In genomic region chr18:11574545-11574944, GRCh38 we compare ENCODE assay signal across 42 cellular contexts. TPM values are rescaled to one million over a fixed set of nuclear protein-coding genes. Genes with fewer than 3 reads are reported as not detected.
"Had no signal": no experiment of that assay in that cellular context is flagged by ENCODE, and none has a peak within 500 bp of the region (broad histone marks: within the 10 kb centered on the region; RNA-seq: fewer than 3 reads in every experiment).

No MANE protein-coding gene starts in this region.

- H3K36me3 Mint-ChIP-seq: activated naive CD4-positive, alpha-beta T cell treated with anti-CD3 and anti-CD28 coated beads, Interleukin-2, amount 10 ng/mL, durations not matched to agents 7 days and 5 days; activated naive CD4-positive, alpha-beta T cell treated with anti-CD3 and anti-CD28 coated beads, Interleukin-2, amount 50 U/mL, for 24 hours; activated naive CD4-positive, alpha-beta T cell treated with anti-CD3 and anti-CD28 coated beads, Interleukin-2, amount 50 U/mL, for 72 hours; activated naive CD8-positive, alpha-beta T cell; activated naive CD8-positive, alpha-beta T cell treated with anti-CD3 and anti-CD28 coated beads for 36 hours; activated naive CD8-positive, alpha-beta T cell treated with anti-CD3 and anti-CD28 coated beads, Interleukin-2, amount 10 ng/mL, durations not matched to agents 7 days and 5 days; brain had no signal

- H3K36me3 ChIP-seq: adrenal gland, ascending aorta, brain microvascular endothelial cell, breast epithelium, cardiac muscle cell had no signal

- H3K9me3 Mint-ChIP-seq: activated naive CD4-positive, alpha-beta T cell treated with anti-CD3 and anti-CD28 coated beads for 36 hours; activated naive CD4-positive, alpha-beta T cell treated with anti-CD3 and anti-CD28 coated beads, Interleukin-2, amount 10 ng/mL, durations not matched to agents 7 days and 5 days; activated naive CD4-positive, alpha-beta T cell treated with anti-CD3 and anti-CD28 coated beads, Interleukin-2, amount 50 U/mL, for 24 hours; activated naive CD4-positive, alpha-beta T cell treated with anti-CD3 and anti-CD28 coated beads, Interleukin-2, amount 50 U/mL, for 72 hours; activated naive CD8-positive, alpha-beta T cell treated with anti-CD3 and anti-CD28 coated beads for 36 hours; activated naive CD8-positive, alpha-beta T cell treated with anti-CD3 and anti-CD28 coated beads, Interleukin-2, amount 10 ng/mL, durations not matched to agents 7 days and 5 days; activated naive CD8-positive, alpha-beta T cell treated with anti-CD3 and anti-CD28 coated beads, Interleukin-2, amount 50 U/mL, for 24 hours; activated T-cell treated with anti-CD3 and anti-CD28 coated beads, Interleukin-2, amount 50 U/mL, for 4 hours; activated T-cell treated with anti-CD3 and anti-CD28 coated beads, Interleukin-2, amount 50 U/mL, for 72 hours; activated T-helper 1 cell treated with anti-CD3 and anti-CD28 coated beads, Interleukin-12 subunit alpha, Interleukin-12 subunit beta, Interleukin-2, Interleukin-4 antibody, amounts not matched to agents 30 ng/mL and 10 ng/mL and 1 ng/mL, durations not matched to agents 14 hours and 24 hours and 36 hours; activated T-helper 17 cell treated with anti-CD3 and anti-CD28 coated beads, Interleukin-2, amount 50 U/mL, for 72 hours; activated T-helper 2 cell treated with anti-CD3 and anti-CD28 coated beads, Interferon-gamma antibody, Interleukin-2, Interleukin-4, amounts not matched to agents 10 μg/mL and 5 μg/mL and 100 μg/mL, durations not matched to agents 14 hours and 24 hours and 36 hours; brain; central memory CD8-positive, alpha-beta T cell had no signal

- DNase-seq: activated effector memory CD4-positive, alpha-beta T cell treated with anti-CD3 and anti-CD28 coated beads, Interleukin-2, amount 50 U/mL, for 16 hours; activated effector memory CD4-positive, alpha-beta T cell treated with Interleukin-2 at 50 U/mL for 16 hours; activated gamma-delta T cell; activated gamma-delta T cell treated with Interleukin-2 at 50 U/mL for 16 hours; activated naive CD4-positive, alpha-beta T cell; activated naive CD4-positive, alpha-beta T cell treated with anti-CD3 and anti-CD28 coated beads for 36 hours; activated naive CD4-positive, alpha-beta T cell treated with anti-CD3 and anti-CD28 coated beads, Interleukin-2, amount 10 ng/mL, durations not matched to agents 7 days and 5 days; activated naive CD4-positive, alpha-beta T cell treated with anti-CD3 and anti-CD28 coated beads, Interleukin-2, amount 50 U/mL, for 16 hours; activated naive CD4-positive, alpha-beta T cell treated with Interleukin-2 at 50 U/mL for 16 hours; activated naive CD8-positive, alpha-beta T cell treated with anti-CD3 and anti-CD28 coated beads for 36 hours; activated naive CD8-positive, alpha-beta T cell treated with anti-CD3 and anti-CD28 coated beads, Interleukin-2, amount 10 ng/mL, durations not matched to agents 7 days and 5 days; activated naive CD8-positive, alpha-beta T cell treated with anti-CD3 and anti-CD28 coated beads, Interleukin-2, amount 50 U/mL, for 24 hours; activated T-cell treated with anti-CD3 and anti-CD28 coated beads, Interleukin-2, amount 50 U/mL, for 4 hours; activated T-cell treated with anti-CD3 and anti-CD28 coated beads, Interleukin-2, amount 50 U/mL, for 48 hours; activated T-cell treated with anti-CD3 and anti-CD28 coated beads, Interleukin-2, amount 50 U/mL, for 72 hours; adrenal gland; amniotic stem cell; amygdala; anterior cingulate cortex; aorta; body of pancreas; brain microvascular endothelial cell; caudate nucleus; central memory CD4-positive, alpha-beta T cell; cerebellar nuclear complex had no signal

- H3K27me3 ChIP-seq: adrenal gland, ascending aorta, body of pancreas, brain microvascular endothelial cell, breast epithelium, cardiac muscle cell had no signal

- H3K27ac ChIP-seq: adrenal gland, ascending aorta, body of pancreas, brain microvascular endothelial cell, breast epithelium, cardiac muscle cell had no signal

- H3K9me3 ChIP-seq: adrenal gland, ascending aorta, body of pancreas, breast epithelium had no signal

- ATAC-seq: activated naive CD4-positive, alpha-beta T cell treated with anti-CD3 and anti-CD28 coated beads, Interleukin-2, amount 50 U/mL, for 72 hours; activated naive CD8-positive, alpha-beta T cell treated with anti-CD3 and anti-CD28 coated beads, Interleukin-2, amount 50 U/mL, for 24 hours; activated T-cell treated with anti-CD3 and anti-CD28 coated beads, Interleukin-2, amount 50 U/mL, for 4 hours; activated T-cell treated with anti-CD3 and anti-CD28 coated beads, Interleukin-2, amount 50 U/mL, for 72 hours; activated T-helper 17 cell treated with anti-CD3 and anti-CD28 coated beads, Interleukin-2, amount 50 U/mL, for 72 hours; body of pancreas had no signal

- H3K27me3 Mint-ChIP-seq: activated naive CD4-positive, alpha-beta T cell treated with anti-CD3 and anti-CD28 coated beads, Interleukin-2, amount 50 U/mL, for 24 hours; activated naive CD8-positive, alpha-beta T cell; activated T-helper 17 cell treated with anti-CD3 and anti-CD28 coated beads, Interleukin-2, amount 50 U/mL, for 72 hours had no signal

- H3K4me3 Mint-ChIP-seq: activated naive CD4-positive, alpha-beta T cell treated with anti-CD3 and anti-CD28 coated beads for 36 hours; activated naive CD4-positive, alpha-beta T cell treated with anti-CD3 and anti-CD28 coated beads, Interleukin-2, amount 10 ng/mL, durations not matched to agents 7 days and 5 days; activated naive CD4-positive, alpha-beta T cell treated with anti-CD3 and anti-CD28 coated beads, Interleukin-2, amount 50 U/mL, for 24 hours; activated naive CD8-positive, alpha-beta T cell; activated naive CD8-positive, alpha-beta T cell treated with anti-CD3 and anti-CD28 coated beads for 36 hours; activated naive CD8-positive, alpha-beta T cell treated with anti-CD3 and anti-CD28 coated beads, Interleukin-2, amount 10 ng/mL, durations not matched to agents 7 days and 5 days; activated naive CD8-positive, alpha-beta T cell treated with anti-CD3 and anti-CD28 coated beads, Interleukin-2, amount 50 U/mL, for 24 hours; activated T-cell treated with anti-CD3 and anti-CD28 coated beads, Interleukin-2, amount 50 U/mL, for 4 hours; activated T-cell treated with anti-CD3 and anti-CD28 coated beads, Interleukin-2, amount 50 U/mL, for 72 hours; activated T-helper 1 cell treated with anti-CD3 and anti-CD28 coated beads, Interleukin-12 subunit alpha, Interleukin-12 subunit beta, Interleukin-2, Interleukin-4 antibody, amounts not matched to agents 30 ng/mL and 10 ng/mL and 1 ng/mL, durations not matched to agents 14 hours and 24 hours and 36 hours; activated T-helper 17 cell treated with anti-CD3 and anti-CD28 coated beads, Interleukin-2, amount 50 U/mL, for 72 hours; brain; central memory CD8-positive, alpha-beta T cell had no signal

- H3K4me1 ChIP-seq: adrenal gland, ascending aorta, body of pancreas, breast epithelium had no signal

- H3K4me3 ChIP-seq: adrenal gland, ascending aorta, body of pancreas, breast epithelium, cardiac muscle cell had no signal

- H3K27ac Mint-ChIP-seq: activated naive CD4-positive, alpha-beta T cell treated with anti-CD3 and anti-CD28 coated beads for 36 hours; activated naive CD4-positive, alpha-beta T cell treated with anti-CD3 and anti-CD28 coated beads, Interleukin-2, amount 10 ng/mL, durations not matched to agents 7 days and 5 days; activated naive CD4-positive, alpha-beta T cell treated with anti-CD3 and anti-CD28 coated beads, Interleukin-2, amount 50 U/mL, for 24 hours; activated naive CD4-positive, alpha-beta T cell treated with anti-CD3 and anti-CD28 coated beads, Interleukin-2, amount 50 U/mL, for 72 hours; activated naive CD8-positive, alpha-beta T cell; activated naive CD8-positive, alpha-beta T cell treated with anti-CD3 and anti-CD28 coated beads for 36 hours; activated naive CD8-positive, alpha-beta T cell treated with anti-CD3 and anti-CD28 coated beads, Interleukin-2, amount 10 ng/mL, durations not matched to agents 7 days and 5 days; activated naive CD8-positive, alpha-beta T cell treated with anti-CD3 and anti-CD28 coated beads, Interleukin-2, amount 50 U/mL, for 24 hours; activated T-cell treated with anti-CD3 and anti-CD28 coated beads, Interleukin-2, amount 50 U/mL, for 72 hours; activated T-helper 1 cell treated with anti-CD3 and anti-CD28 coated beads, Interleukin-12 subunit alpha, Interleukin-12 subunit beta, Interleukin-2, Interleukin-4 antibody, amounts not matched to agents 30 ng/mL and 10 ng/mL and 1 ng/mL, durations not matched to agents 14 hours and 24 hours and 36 hours; activated T-helper 17 cell treated with anti-CD3 and anti-CD28 coated beads, Interleukin-2, amount 50 U/mL, for 72 hours; activated T-helper 2 cell treated with anti-CD3 and anti-CD28 coated beads, Interferon-gamma antibody, Interleukin-2, Interleukin-4, amounts not matched to agents 10 μg/mL and 5 μg/mL and 100 μg/mL, durations not matched to agents 14 hours and 24 hours and 36 hours; brain had no signal

- FAIRE-seq: astrocyte, bronchial epithelial cell had no signal

RNA-seq across cellular contexts. Expression of gene SLC35G4, which starts 34.9 kb away (rescaled TPM):
- total RNA-seq: activated naive CD4-positive, alpha-beta T cell treated with anti-CD3 and anti-CD28 coated beads for 36 hours; activated naive CD4-positive, alpha-beta T cell treated with anti-CD3 and anti-CD28 coated beads, Interleukin-2, amount 50 U/mL, for 72 hours; activated naive CD8-positive, alpha-beta T cell treated with anti-CD3 and anti-CD28 coated beads for 36 hours; activated naive CD8-positive, alpha-beta T cell treated with anti-CD3 and anti-CD28 coated beads, Interleukin-2, amount 10 ng/mL, durations not matched to agents 7 days and 5 days; activated T-cell treated with anti-CD3 and anti-CD28 coated beads, Interleukin-2, amount 50 U/mL, for 4 hours; activated T-cell treated with anti-CD3 and anti-CD28 coated beads, Interleukin-2, amount 50 U/mL, for 72 hours; activated T-helper 1 cell treated with anti-CD3 and anti-CD28 coated beads, Interleukin-12 subunit alpha, Interleukin-12 subunit beta, Interleukin-2, Interleukin-4 antibody, amounts not matched to agents 30 ng/mL and 10 ng/mL and 1 ng/mL, durations not matched to agents 14 hours and 24 hours and 36 hours; activated T-helper 17 cell treated with anti-CD3 and anti-CD28 coated beads, Interleukin-2, amount 50 U/mL, for 72 hours; activated T-helper 2 cell treated with anti-CD3 and anti-CD28 coated beads, Interferon-gamma antibody, Interleukin-2, Interleukin-4, amounts not matched to agents 10 μg/mL and 5 μg/mL and 100 μg/mL, durations not matched to agents 14 hours and 24 hours and 36 hours; adrenal gland; aorta; ascending aorta; astrocyte; body of pancreas; breast epithelium; bronchial epithelial cell; cardiac muscle cell; cardiac septum; cerebellum; chondrocyte had no signal
- polyA plus RNA-seq: adipose tissue, adrenal gland, aorta, cardiac muscle cell had no signal
